ENCODE assay signal across 27 cellular contexts in genomic region chr7:49883933-49884332, GRCh38.
"Had no signal": no experiment of that assay in that cellular context is flagged by ENCODE, and none has a peak within 500 bp of the region (broad histone marks: within the 10 kb centered on the region; RNA-seq: fewer than 3 reads in every experiment).

No MANE protein-coding gene starts in this region.

- H3K9me3 ChIP-seq: esophagus squamous epithelium, gastrocnemius medialis, heart right ventricle, left lung, lower lobe of right lung, mucosa of descending colon had no signal

- H3K4me3 Mint-ChIP-seq: effector memory CD8-positive, alpha-beta T cell; endodermal cell; mesothelial cell of epicardium had no signal

- FAIRE-seq: colon, islet of Langerhans, keratinocyte had no signal

- H3K4me1 Mint-ChIP-seq: endodermal cell had no signal

- H3K4me1 ChIP-seq: gastrocnemius medialis, left lung, lower lobe of right lung had no signal

- H3K27ac ChIP-seq: coronary artery, dorsolateral prefrontal cortex, epithelial cell of prostate, esophagus squamous epithelium, gastrocnemius medialis, heart right ventricle, left lung, lower lobe of right lung had no signal

- H3K36me3 Mint-ChIP-seq: mesothelial cell of epicardium had no signal

- H3K27me3 Mint-ChIP-seq: effector memory CD8-positive, alpha-beta T cell had no signal

- H3K27ac Mint-ChIP-seq: effector memory CD8-positive, alpha-beta T cell; endodermal cell; mesothelial cell of epicardium had no signal

- H3K4me3 ChIP-seq: coronary artery, dorsolateral prefrontal cortex, esophagus squamous epithelium, gastrocnemius medialis, heart right ventricle, left lung, lower lobe of right lung, mucosa of descending colon had no signal

- ATAC-seq: effector memory CD8-positive, alpha-beta T cell; esophagus mucosa; gastrocnemius medialis; left cardiac atrium; left lung; left ventricle myocardium superior; mucosa of descending colon had no signal

- H3K36me3 ChIP-seq: esophagus squamous epithelium, gastrocnemius medialis, heart right ventricle, left lung, lower lobe of right lung had no signal

- DNase-seq: dermis blood vessel endothelial cell; dorsolateral prefrontal cortex; effector CD8-positive, alpha-beta T cell; effector memory CD8-positive, alpha-beta T cell; endodermal cell; erythroblast; esophagus squamous epithelium; foreskin fibroblast; foreskin melanocyte; gastrocnemius medialis; glutamatergic neuron; head of caudate nucleus; heart right ventricle; hippocampal formation; left cardiac atrium; left lung; left ventricle myocardium superior; lower lobe of right lung; mesenchymal stem cell; mucosa of descending colon had no signal

- H3K27me3 ChIP-seq: dorsolateral prefrontal cortex, esophagus squamous epithelium, gastrocnemius medialis, heart right ventricle, left lung had no signal
